Comparison of ENCODE assay signal across 1 cellular context in genomic region chr4:121711263-121712000, GRCh38.
A peak's percentile ranks its signal among the peaks of the same experiment; 100 is the strongest.
TF ChIP-seq lines count a peak whose summit lies in the region.

No MANE protein-coding gene starts in this region.

TF ChIP-seq in HepG2, 621 proteins besides CTCF, POLR2A, EP300 and RAD21 (continued from another document and continues in another):
- TF ChIP-seq ZNF18 (CRISPR knock-in tag; IDR thresholded peaks at IDR 0.05; ENCODE audit: insufficient replicate concordance) (no peak), ATF7 (IDR thresholded peaks at IDR 0.05) (no peak), ATF7 (CRISPR knock-in tag; IDR thresholded peaks at IDR 0.05) (no peak), YEATS4 (CRISPR knock-in tag; IDR thresholded peaks at IDR 0.05; ENCODE audit: borderline replicate concordance) (no peak), ATF1 (CRISPR knock-in tag; IDR thresholded peaks at IDR 0.05) (no peak), JUNB (CRISPR knock-in tag; IDR thresholded peaks at IDR 0.05; ENCODE audit: borderline replicate concordance) (peak; percentile 91), IRF9 (CRISPR knock-in tag; IDR thresholded peaks at IDR 0.05; ENCODE audit: borderline replicate concordance) (no peak), CBX1 (IDR thresholded peaks at IDR 0.05; ENCODE audit: low read depth) (no peak), HIC2 (CRISPR knock-in tag; IDR thresholded peaks at IDR 0.05; ENCODE audit: low read depth) (no peak), ZNF562 (CRISPR knock-in tag; IDR thresholded peaks at IDR 0.05; ENCODE audit: borderline replicate concordance) (no peak), NONO (IDR thresholded peaks at IDR 0.05) (no peak), NONO (CRISPR knock-in tag; conservative IDR thresholded peaks at IDR 0.05) (no peak), ZFX (CRISPR knock-in tag; IDR thresholded peaks at IDR 0.05; ENCODE audit: low read depth) (peak; percentile 34; the same call in 1 of the 2 replicates), ZNF253 (CRISPR knock-in tag; IDR thresholded peaks at IDR 0.05; ENCODE audit: borderline replicate concordance) (no peak), ZSCAN20 (CRISPR knock-in tag; IDR thresholded peaks at IDR 0.05; ENCODE audit: borderline replicate concordance) (no peak), MTA1 (CRISPR knock-in tag; IDR thresholded peaks at IDR 0.05; ENCODE audit: borderline replicate concordance) (no peak), SALL2 (CRISPR knock-in tag; IDR thresholded peaks at IDR 0.05) (no peak), PHF21A (CRISPR knock-in tag; IDR thresholded peaks at IDR 0.05) (peak; percentile 68; the same call in 1 of the 2 replicates), ZNF549 (CRISPR knock-in tag; IDR thresholded peaks at IDR 0.05) (no peak), GRHL1 (CRISPR knock-in tag; conservative IDR thresholded peaks at IDR 0.05) (no peak), ZNF773 (CRISPR knock-in tag; IDR thresholded peaks at IDR 0.05; ENCODE audit: borderline replicate concordance) (no peak), ZNF354B (CRISPR knock-in tag; IDR thresholded peaks at IDR 0.05) (no peak), PHF8 (CRISPR knock-in tag; IDR thresholded peaks at IDR 0.05) (no peak; the same call in 1 of the 2 replicates), NR3C1 (CRISPR knock-in tag; IDR thresholded peaks at IDR 0.05) (no peak), ZNF761 (CRISPR knock-in tag; conservative IDR thresholded peaks at IDR 0.05) (no peak), ZNF572 (CRISPR knock-in tag; IDR thresholded peaks at IDR 0.05) (peak; percentile 69; the same call in 1 of the 2 replicates), MYNN (CRISPR knock-in tag; IDR thresholded peaks at IDR 0.05; ENCODE audit: low read depth) (no peak), HDAC1 (CRISPR knock-in tag; IDR thresholded peaks at IDR 0.05) (peak; percentile 53; the same call in 1 of the 2 replicates), SOX13 (IDR thresholded peaks at IDR 0.05) (no peak), SOX13 (CRISPR knock-in tag; conservative IDR thresholded peaks at IDR 0.05 in 1 of 2, IDR thresholded peaks at IDR 0.05 in 1 of 2) (peak in 1 of 2 experiments; percentile 29; a peak in 1 of 4 replicates)
- TF ChIP-seq, protein P1, sequence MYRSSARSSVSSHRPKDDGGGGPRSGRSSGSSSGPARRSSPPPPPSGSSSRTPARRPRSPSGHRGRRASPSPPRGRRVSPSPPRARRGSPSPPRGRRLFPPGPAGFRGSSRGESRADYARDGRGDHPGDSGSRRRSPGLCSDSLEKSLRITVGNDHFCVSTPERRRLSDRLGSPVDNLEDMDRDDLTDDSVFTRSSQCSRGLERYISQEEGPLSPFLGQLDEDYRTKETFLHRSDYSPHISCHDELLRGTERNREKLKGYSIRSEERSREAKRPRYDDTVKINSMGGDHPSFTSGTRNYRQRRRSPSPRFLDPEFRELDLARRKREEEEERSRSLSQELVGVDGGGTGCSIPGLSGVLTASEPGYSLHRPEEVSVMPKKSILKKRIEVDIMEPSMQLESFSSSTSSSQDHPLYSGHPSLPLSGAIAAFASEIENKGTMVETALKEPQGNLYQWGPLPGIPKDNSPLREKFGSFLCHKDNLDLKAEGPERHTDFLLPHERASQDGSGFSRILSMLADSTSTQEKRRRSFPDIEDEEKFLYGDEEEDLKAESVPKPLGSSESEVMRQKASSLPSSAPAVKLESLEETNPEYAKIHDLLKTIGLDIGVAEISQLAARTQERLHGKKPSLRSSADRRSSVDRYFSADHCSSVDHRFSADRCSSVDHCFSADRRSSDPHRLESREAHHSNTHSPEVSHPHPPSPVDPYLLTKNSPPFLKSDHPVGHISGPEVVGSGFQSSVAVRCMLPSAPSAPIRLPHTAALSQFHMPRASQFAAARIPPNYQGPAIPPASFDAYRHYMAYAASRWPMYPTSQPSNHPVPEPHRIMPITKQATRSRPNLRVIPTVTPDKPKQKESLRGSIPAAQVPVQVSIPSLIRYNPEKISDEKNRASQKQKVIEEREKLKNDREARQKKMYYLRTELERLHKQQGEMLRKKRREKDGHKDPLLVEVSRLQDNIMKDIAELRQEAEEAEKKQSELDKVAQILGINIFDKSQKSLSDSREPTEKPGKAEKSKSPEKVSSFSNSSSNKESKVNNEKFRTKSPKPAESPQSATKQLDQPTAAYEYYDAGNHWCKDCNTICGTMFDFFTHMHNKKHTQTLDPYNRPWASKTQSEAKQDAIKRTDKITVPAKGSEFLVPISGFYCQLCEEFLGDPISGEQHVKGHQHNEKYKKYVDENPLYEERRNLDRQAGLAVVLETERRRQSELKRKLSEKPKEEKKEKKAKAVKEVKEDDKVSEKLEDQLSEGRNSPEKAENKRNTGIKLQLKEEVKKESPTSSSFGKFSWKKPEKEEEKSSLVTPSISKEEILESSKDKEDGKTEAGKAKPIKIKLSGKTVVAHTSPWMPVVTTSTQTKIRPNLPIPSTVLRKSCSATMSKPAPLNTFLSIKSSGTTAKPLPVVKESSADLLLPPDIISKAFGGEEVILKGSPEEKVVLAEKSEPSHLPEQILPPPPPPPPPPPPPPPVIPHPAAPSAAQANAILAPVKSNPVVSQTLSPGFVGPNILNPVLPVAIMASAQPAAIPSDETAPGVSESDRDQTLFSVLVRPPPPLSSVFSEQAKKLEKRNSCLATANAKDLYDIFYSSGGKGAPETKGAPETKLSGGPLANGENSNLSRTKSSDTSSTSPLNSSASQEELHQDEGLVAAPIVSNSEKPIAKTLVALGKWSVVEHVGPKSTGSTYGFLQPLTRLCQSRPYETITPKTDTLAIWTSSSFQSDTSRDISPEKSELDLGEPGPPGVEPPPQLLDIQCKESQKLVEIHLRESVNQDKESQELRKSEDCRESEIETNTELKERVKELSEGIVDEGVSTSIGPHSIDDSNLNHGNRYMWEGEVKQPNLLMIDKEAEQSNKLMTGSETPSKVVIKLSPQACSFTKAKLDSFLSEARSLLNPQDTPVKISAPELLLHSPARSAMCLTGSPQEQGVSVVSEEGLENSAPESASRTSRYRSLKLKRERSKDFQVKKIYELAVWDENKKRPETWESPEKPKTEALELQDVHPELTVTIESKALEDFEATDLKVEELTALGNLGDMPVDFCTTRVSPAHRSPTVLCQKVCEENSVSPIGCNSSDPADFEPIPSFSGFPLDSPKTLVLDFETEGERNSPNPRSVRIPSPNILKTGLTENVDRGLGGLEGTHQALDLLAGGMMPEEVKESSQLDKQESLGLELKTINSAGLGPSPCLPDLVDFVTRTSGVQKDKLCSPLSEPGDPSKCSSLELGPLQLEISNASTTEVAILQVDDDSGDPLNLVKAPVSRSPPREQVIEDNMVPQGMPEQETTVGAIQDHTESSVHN (CRISPR knock-in tag; IDR thresholded peaks at IDR 0.05) = no peak
- TF ChIP-seq, protein P2, sequence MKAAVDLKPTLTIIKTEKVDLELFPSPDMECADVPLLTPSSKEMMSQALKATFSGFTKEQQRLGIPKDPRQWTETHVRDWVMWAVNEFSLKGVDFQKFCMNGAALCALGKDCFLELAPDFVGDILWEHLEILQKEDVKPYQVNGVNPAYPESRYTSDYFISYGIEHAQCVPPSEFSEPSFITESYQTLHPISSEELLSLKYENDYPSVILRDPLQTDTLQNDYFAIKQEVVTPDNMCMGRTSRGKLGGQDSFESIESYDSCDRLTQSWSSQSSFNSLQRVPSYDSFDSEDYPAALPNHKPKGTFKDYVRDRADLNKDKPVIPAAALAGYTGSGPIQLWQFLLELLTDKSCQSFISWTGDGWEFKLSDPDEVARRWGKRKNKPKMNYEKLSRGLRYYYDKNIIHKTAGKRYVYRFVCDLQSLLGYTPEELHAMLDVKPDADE (CRISPR knock-in tag; IDR thresholded peaks at IDR 0.05) = no peak
- TF ChIP-seq, protein P3, sequence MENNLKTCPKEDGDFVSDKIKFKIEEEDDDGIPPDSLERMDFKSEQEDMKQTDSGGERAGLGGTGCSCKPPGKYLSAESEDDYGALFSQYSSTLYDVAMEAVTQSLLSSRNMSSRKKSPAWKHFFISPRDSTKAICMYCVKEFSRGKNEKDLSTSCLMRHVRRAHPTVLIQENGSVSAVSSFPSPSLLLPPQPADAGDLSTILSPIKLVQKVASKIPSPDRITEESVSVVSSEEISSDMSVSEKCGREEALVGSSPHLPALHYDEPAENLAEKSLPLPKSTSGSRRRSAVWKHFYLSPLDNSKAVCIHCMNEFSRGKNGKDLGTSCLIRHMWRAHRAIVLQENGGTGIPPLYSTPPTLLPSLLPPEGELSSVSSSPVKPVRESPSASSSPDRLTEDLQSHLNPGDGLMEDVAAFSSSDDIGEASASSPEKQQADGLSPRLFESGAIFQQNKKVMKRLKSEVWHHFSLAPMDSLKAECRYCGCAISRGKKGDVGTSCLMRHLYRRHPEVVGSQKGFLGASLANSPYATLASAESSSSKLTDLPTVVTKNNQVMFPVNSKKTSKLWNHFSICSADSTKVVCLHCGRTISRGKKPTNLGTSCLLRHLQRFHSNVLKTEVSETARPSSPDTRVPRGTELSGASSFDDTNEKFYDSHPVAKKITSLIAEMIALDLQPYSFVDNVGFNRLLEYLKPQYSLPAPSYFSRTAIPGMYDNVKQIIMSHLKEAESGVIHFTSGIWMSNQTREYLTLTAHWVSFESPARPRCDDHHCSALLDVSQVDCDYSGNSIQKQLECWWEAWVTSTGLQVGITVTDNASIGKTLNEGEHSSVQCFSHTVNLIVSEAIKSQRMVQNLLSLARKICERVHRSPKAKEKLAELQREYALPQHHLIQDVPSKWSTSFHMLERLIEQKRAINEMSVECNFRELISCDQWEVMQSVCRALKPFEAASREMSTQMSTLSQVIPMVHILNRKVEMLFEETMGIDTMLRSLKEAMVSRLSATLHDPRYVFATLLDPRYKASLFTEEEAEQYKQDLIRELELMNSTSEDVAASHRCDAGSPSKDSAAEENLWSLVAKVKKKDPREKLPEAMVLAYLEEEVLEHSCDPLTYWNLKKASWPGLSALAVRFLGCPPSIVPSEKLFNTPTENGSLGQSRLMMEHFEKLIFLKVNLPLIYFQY (CRISPR knock-in tag; IDR thresholded peaks at IDR 0.05; ENCODE audit: borderline replicate concordance) = no peak
- TF ChIP-seq, protein P4, sequence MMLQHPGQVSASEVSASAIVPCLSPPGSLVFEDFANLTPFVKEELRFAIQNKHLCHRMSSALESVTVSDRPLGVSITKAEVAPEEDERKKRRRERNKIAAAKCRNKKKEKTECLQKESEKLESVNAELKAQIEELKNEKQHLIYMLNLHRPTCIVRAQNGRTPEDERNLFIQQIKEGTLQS (CRISPR knock-in tag; IDR thresholded peaks at IDR 0.05) = peak; percentile 98
- TF ChIP-seq, protein P5, sequence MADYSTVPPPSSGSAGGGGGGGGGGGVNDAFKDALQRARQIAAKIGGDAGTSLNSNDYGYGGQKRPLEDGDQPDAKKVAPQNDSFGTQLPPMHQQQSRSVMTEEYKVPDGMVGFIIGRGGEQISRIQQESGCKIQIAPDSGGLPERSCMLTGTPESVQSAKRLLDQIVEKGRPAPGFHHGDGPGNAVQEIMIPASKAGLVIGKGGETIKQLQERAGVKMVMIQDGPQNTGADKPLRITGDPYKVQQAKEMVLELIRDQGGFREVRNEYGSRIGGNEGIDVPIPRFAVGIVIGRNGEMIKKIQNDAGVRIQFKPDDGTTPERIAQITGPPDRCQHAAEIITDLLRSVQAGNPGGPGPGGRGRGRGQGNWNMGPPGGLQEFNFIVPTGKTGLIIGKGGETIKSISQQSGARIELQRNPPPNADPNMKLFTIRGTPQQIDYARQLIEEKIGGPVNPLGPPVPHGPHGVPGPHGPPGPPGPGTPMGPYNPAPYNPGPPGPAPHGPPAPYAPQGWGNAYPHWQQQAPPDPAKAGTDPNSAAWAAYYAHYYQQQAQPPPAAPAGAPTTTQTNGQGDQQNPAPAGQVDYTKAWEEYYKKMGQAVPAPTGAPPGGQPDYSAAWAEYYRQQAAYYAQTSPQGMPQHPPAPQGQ (CRISPR knock-in tag; IDR thresholded peaks at IDR 0.05; ENCODE audit: borderline replicate concordance) = no peak
